Comparison of ENCODE assay signal across 1 cellular context in the genomic region with DNA sequence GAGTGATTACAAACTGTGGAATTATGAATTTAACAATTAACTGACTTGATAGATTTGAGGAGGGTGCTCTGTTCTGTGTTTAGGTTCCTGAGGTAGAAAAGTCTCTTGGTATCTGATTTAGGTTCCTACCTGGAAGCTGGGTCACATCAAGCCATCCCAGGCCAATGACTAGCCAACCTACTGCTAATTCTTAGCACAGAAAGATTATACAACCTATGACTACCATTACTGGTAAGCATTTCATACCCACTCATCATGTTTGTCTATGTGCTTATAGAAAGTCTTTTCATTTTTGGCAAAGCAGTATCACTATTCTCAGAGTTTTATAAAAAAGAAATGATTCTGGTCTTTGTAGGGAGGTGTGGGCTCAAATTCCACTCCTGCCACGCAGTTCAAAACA.
TF ChIP-seq lines count a peak whose summit lies in the region.

No MANE protein-coding gene starts in this region.

TF ChIP-seq in GM23338, 12 proteins besides CTCF, POLR2A, EP300 and RAD21 (continued from another document):
- TF ChIP-seq, protein P1, sequence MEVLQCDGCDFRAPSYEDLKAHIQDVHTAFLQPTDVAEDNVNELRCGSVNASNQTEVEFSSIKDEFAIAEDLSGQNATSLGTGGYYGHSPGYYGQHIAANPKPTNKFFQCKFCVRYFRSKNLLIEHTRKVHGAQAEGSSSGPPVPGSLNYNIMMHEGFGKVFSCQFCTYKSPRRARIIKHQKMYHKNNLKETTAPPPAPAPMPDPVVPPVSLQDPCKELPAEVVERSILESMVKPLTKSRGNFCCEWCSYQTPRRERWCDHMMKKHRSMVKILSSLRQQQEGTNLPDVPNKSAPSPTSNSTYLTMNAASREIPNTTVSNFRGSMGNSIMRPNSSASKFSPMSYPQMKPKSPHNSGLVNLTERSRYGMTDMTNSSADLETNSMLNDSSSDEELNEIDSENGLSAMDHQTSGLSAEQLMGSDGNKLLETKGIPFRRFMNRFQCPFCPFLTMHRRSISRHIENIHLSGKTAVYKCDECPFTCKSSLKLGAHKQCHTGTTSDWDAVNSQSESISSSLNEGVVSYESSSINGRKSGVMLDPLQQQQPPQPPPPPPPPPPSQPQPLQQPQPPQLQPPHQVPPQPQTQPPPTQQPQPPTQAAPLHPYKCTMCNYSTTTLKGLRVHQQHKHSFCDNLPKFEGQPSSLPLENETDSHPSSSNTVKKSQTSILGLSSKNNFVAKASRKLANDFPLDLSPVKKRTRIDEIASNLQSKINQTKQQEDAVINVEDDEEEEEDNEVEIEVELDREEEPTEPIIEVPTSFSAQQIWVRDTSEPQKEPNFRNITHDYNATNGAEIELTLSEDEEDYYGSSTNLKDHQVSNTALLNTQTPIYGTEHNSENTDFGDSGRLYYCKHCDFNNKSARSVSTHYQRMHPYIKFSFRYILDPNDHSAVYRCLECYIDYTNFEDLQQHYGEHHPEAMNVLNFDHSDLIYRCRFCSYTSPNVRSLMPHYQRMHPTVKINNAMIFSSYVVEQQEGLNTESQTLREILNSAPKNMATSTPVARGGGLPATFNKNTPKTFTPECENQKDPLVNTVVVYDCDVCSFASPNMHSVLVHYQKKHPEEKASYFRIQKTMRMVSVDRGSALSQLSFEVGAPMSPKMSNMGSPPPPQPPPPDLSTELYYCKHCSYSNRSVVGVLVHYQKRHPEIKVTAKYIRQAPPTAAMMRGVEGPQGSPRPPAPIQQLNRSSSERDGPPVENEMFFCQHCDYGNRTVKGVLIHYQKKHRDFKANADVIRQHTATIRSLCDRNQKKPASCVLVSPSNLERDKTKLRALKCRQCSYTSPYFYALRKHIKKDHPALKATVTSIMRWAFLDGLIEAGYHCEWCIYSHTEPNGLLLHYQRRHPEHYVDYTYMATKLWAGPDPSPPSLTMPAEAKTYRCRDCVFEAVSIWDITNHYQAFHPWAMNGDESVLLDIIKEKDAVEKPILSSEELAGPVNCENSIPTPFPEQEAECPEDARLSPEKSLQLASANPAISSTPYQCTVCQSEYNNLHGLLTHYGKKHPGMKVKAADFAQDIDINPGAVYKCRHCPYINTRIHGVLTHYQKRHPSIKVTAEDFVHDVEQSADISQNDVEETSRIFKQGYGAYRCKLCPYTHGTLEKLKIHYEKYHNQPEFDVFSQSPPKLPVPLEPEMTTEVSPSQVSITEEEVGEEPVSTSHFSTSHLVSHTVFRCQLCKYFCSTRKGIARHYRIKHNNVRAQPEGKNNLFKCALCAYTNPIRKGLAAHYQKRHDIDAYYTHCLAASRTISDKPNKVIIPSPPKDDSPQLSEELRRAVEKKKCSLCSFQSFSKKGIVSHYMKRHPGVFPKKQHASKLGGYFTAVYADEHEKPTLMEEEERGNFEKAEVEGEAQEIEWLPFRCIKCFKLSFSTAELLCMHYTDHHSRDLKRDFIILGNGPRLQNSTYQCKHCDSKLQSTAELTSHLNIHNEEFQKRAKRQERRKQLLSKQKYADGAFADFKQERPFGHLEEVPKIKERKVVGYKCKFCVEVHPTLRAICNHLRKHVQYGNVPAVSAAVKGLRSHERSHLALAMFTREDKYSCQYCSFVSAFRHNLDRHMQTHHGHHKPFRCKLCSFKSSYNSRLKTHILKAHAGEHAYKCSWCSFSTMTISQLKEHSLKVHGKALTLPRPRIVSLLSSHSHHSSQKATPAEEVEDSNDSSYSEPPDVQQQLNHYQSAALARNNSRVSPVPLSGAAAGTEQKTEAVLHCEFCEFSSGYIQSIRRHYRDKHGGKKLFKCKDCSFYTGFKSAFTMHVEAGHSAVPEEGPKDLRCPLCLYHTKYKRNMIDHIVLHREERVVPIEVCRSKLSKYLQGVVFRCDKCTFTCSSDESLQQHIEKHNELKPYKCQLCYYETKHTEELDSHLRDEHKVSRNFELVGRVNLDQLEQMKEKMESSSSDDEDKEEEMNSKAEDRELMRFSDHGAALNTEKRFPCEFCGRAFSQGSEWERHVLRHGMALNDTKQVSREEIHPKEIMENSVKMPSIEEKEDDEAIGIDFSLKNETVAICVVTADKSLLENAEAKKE (CRISPR knock-in tag; IDR thresholded peaks at IDR 0.05): no peak
- TF ChIP-seq, protein P2, sequence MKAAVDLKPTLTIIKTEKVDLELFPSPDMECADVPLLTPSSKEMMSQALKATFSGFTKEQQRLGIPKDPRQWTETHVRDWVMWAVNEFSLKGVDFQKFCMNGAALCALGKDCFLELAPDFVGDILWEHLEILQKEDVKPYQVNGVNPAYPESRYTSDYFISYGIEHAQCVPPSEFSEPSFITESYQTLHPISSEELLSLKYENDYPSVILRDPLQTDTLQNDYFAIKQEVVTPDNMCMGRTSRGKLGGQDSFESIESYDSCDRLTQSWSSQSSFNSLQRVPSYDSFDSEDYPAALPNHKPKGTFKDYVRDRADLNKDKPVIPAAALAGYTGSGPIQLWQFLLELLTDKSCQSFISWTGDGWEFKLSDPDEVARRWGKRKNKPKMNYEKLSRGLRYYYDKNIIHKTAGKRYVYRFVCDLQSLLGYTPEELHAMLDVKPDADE (IDR thresholded peaks at IDR 0.05): no peak
- TF ChIP-seq, protein P3, sequence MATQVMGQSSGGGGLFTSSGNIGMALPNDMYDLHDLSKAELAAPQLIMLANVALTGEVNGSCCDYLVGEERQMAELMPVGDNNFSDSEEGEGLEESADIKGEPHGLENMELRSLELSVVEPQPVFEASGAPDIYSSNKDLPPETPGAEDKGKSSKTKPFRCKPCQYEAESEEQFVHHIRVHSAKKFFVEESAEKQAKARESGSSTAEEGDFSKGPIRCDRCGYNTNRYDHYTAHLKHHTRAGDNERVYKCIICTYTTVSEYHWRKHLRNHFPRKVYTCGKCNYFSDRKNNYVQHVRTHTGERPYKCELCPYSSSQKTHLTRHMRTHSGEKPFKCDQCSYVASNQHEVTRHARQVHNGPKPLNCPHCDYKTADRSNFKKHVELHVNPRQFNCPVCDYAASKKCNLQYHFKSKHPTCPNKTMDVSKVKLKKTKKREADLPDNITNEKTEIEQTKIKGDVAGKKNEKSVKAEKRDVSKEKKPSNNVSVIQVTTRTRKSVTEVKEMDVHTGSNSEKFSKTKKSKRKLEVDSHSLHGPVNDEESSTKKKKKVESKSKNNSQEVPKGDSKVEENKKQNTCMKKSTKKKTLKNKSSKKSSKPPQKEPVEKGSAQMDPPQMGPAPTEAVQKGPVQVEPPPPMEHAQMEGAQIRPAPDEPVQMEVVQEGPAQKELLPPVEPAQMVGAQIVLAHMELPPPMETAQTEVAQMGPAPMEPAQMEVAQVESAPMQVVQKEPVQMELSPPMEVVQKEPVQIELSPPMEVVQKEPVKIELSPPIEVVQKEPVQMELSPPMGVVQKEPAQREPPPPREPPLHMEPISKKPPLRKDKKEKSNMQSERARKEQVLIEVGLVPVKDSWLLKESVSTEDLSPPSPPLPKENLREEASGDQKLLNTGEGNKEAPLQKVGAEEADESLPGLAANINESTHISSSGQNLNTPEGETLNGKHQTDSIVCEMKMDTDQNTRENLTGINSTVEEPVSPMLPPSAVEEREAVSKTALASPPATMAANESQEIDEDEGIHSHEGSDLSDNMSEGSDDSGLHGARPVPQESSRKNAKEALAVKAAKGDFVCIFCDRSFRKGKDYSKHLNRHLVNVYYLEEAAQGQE (IDR thresholded peaks at IDR 0.05; ENCODE audit: unreplicated experiment): no peak
- no peak for TF ChIP-seq STAT1 (IDR thresholded peaks at IDR 0.05; ENCODE audit: unreplicated experiment)
- no peak for TF ChIP-seq JUNB (IDR thresholded peaks at IDR 0.05; ENCODE audit: unreplicated experiment)
- TF ChIP-seq NANOG (IDR thresholded peaks at IDR 0.05; ENCODE audit: borderline replicate concordance): no peak
- no peak for TF ChIP-seq POLR2AphosphoS5 (IDR thresholded peaks at IDR 0.05; ENCODE audit: low read depth)
- no peak for TF ChIP-seq ZNF114 (CRISPR knock-in tag; IDR thresholded peaks at IDR 0.05)
